Comparison of ENCODE assay signal across 20 cellular contexts in genomic region chr6:21615504-21615903, GRCh38. TPM values are rescaled to one million over a fixed set of nuclear protein-coding genes. Genes with fewer than 3 reads are reported as not detected.
DNase-seq lines count a peak whose midpoint lies in the region; ATAC-seq and TF ChIP-seq lines count a peak whose summit lies in the region.
"Had no signal": no experiment of that assay in that cellular context is flagged by ENCODE, and none has a peak within 500 bp of the region (broad histone marks: within the 10 kb centered on the region; RNA-seq: fewer than 3 reads in every experiment).

No MANE protein-coding gene starts in this region.

- no peaks in the 10 kb centered on the region for H4K20me1 ChIP-seq in DOHH2 (ENCODE audit: control insufficient read depth, insufficient read depth, low read depth, low read length)

- peaks cover 0 to 2% (median 0%) of the 10 kb centered on the region in 4 donors for H3K4me1 Mint-ChIP-seq in CD4-positive, alpha-beta memory T cell
- H3K4me1 Mint-ChIP-seq: stimulated activated naive CD8-positive, alpha-beta T cell treated with anti-CD3 and anti-CD28 coated beads, Interleukin-15, amount 100 ng/mL, for 72 hours had no signal

- in situ Hi-C loops in astrocyte of the spinal cord (cut with HindIII; ENCODE audit: low sequenced_read_pairs) = no loop called here

- no peaks in the 10 kb centered on the region for H3K9me3 Mint-ChIP-seq in CD4-positive, alpha-beta memory T cell
- H3K9me3 Mint-ChIP-seq: activated naive CD4-positive, alpha-beta T cell treated with anti-CD3 and anti-CD28 coated beads for 36 hours; endodermal cell; natural killer cell treated with Interleukin-12 subunit alpha and Interleukin-12 subunit beta and Interleukin-15 and Interleukin-18, amount 100 ng/mL, for 72 hours; stimulated activated naive CD8-positive, alpha-beta T cell treated with anti-CD3 and anti-CD28 coated beads, Interleukin-15, amount 100 ng/mL, for 72 hours had no signal

- H3K4me3 ChIP-seq in DOHH2 (ENCODE audit: low read length) (no peak overlapping the region), astrocyte of the spinal cord (ENCODE audit: low read depth, low read length) (no peak overlapping the region), mesodermal cell (ENCODE audit: extremely low read depth, insufficient read depth, low read length, poor library complexity, severe bottlenecking) (no peak overlapping the region), WERI-Rb-1 (ENCODE audit: low read depth, low read length) (no peak overlapping the region), lower lobe of right lung (no peak overlapping the region)
- no peak overlapping the region for H3K4me3 ChIP-seq in CD4-positive, alpha-beta memory T cell (ENCODE audit: low read length in 2 of 2)
- H3K4me3 ChIP-seq: HAP-1, sigmoid colon had no signal

- intact Hi-C loops in CD4-positive, alpha-beta memory T cell (cut with micrococcal nuclease) = no loop called here
- intact Hi-C loops in lower lobe of right lung (cut with DNase I) = no loop called here

- no peaks in the 10 kb centered on the region; the same call in 1 of the 2 replicates for H3K27me3 ChIP-seq in DOHH2 (ENCODE audit: control insufficient read depth, low read length)
- no peaks in the 10 kb centered on the region for H3K27me3 ChIP-seq in CD4-positive, alpha-beta memory T cell (ENCODE audit: insufficient read depth, low read length)
- H3K27me3 ChIP-seq in WERI-Rb-1 (ENCODE audit: insufficient read depth, low read depth, severe bottlenecking) = no peaks in the 10 kb centered on the region
- H3K27me3 ChIP-seq in lower lobe of right lung (ENCODE audit: low read depth) = no peaks in the 10 kb centered on the region
- H3K27me3 ChIP-seq: BE2C, sigmoid colon had no signal

- CTCF ChIA-PET in CD4-positive, alpha-beta memory T cell (lab: Charles Lee; ENCODE audit: partially characterized antibody) = no interaction called here

- TF ChIP-seq CTCF in DOHH2 (IDR thresholded peaks at IDR 0.05; ENCODE audit: low read depth, low read length, poor library complexity, severe bottlenecking) (no peak), astrocyte of the spinal cord (IDR thresholded peaks at IDR 0.05; ENCODE audit: low read depth, low read length) (no peak), WERI-Rb-1 (IDR thresholded peaks at IDR 0.05; ENCODE audit: low read depth, low read length) (no peak), lower lobe of right lung (IDR thresholded peaks at IDR 0.05) (no peak)

- no peaks in the 10 kb centered on the region for H3K9me2 ChIP-seq in DOHH2 (replicated peaks; ENCODE audit: control insufficient read depth, low read length)

- ATAC-seq in lower lobe of right lung = no peak
- ATAC-seq: left colon; natural killer cell treated with Interleukin-12 subunit alpha and Interleukin-12 subunit beta and Interleukin-15 and Interleukin-18, amount 100 ng/mL, for 72 hours; stimulated activated naive CD8-positive, alpha-beta T cell treated with anti-CD3 and anti-CD28 coated beads, Interleukin-15, amount 100 ng/mL, for 72 hours had no signal

- H3K79me2 ChIP-seq in DOHH2 (ENCODE audit: control insufficient read depth, low read length) = no peaks in the 10 kb centered on the region

- H3F3A ChIP-seq in DOHH2 (ENCODE audit: control insufficient read depth, insufficient read depth) = no peaks in the 10 kb centered on the region

- DNase-seq in M059J (ENCODE audit: low read depth) (peak; percentile 55), astrocyte of the spinal cord (ENCODE audit: low read depth, low spot score) (peak; percentile 39), WERI-Rb-1 (no peak), lower lobe of right lung (no peak)
- no peak for DNase-seq in stimulated activated CD4-positive, alpha-beta T cell treated with anti-CD3 and anti-CD28 coated beads, Interleukin-4, amount 100 ng/mL, for 24 hours
- DNase-seq in CD4-positive, alpha-beta memory T cell = no peak
- DNase-seq: activated naive CD4-positive, alpha-beta T cell treated with anti-CD3 and anti-CD28 coated beads for 36 hours; BE2C; endodermal cell; GF-D8; left colon; NCI-H1048; NCI-H526; Right ventricle myocardium superior; sigmoid colon; stimulated activated naive CD8-positive, alpha-beta T cell treated with anti-CD3 and anti-CD28 coated beads, Interleukin-15, amount 100 ng/mL, for 72 hours had no signal

- no peak overlapping the region for H3K27ac Mint-ChIP-seq in CD4-positive, alpha-beta memory T cell
- H3K27ac Mint-ChIP-seq: activated naive CD4-positive, alpha-beta T cell treated with anti-CD3 and anti-CD28 coated beads for 36 hours; natural killer cell treated with Interleukin-12 subunit alpha and Interleukin-12 subunit beta and Interleukin-15 and Interleukin-18, amount 100 ng/mL, for 72 hours had no signal

- no peak overlapping the region for H3K27ac ChIP-seq in DOHH2 (ENCODE audit: low read depth, low read length)
- H3K27ac ChIP-seq in mesodermal cell (ENCODE audit: low read depth, low read length, severe bottlenecking) = peak overlapping the region; percentile 87
- no peak overlapping the region for H3K27ac ChIP-seq in CD4-positive, alpha-beta memory T cell (ENCODE audit: low read depth, low read length)
- no peak overlapping the region for H3K27ac ChIP-seq in WERI-Rb-1
- H3K27ac ChIP-seq in lower lobe of right lung = no peak overlapping the region
- H3K27ac ChIP-seq: sigmoid colon had no signal

- WGBS in mesodermal cell (ENCODE audit: insufficient coverage in 2 of 2), 2 experiments = 82 to 83% methylated on average over 1 to 2 of the region's 3 CpGs

- peak overlapping the region; percentile 32; the same call in 1 of the 2 replicates for H3K4me2 ChIP-seq in DOHH2 (ENCODE audit: low read length)

- POLR2A ChIA-PET in CD4-positive, alpha-beta memory T cell (lab: Charles Lee; ENCODE audit: partially characterized antibody) = no interaction called here

- H3K36me3 ChIP-seq in DOHH2 (ENCODE audit: control insufficient read depth, low read length) (no peaks in the 10 kb centered on the region), mesodermal cell (ENCODE audit: control insufficient read depth, insufficient read depth, low read length) (no peaks in the 10 kb centered on the region), WERI-Rb-1 (no peaks in the 10 kb centered on the region), lower lobe of right lung (no peaks in the 10 kb centered on the region)
- H3K36me3 ChIP-seq in CD4-positive, alpha-beta memory T cell (ENCODE audit: insufficient read depth, low read length) = no peaks in the 10 kb centered on the region
- H3K36me3 ChIP-seq: BE2C, HAP-1, sigmoid colon had no signal

- H3K9me3 ChIP-seq in DOHH2 (ENCODE audit: control insufficient read depth, insufficient read depth, low read length) (no peaks in the 10 kb centered on the region), mesodermal cell (ENCODE audit: control insufficient read depth, low read length) (no peaks in the 10 kb centered on the region), WERI-Rb-1 (ENCODE audit: severe bottlenecking) (no peaks in the 10 kb centered on the region), lower lobe of right lung (no peaks in the 10 kb centered on the region)
- H3K9me3 ChIP-seq in CD4-positive, alpha-beta memory T cell (ENCODE audit: control insufficient read depth in 1 of 2, low read length in 2 of 2) = no peaks in the 10 kb centered on the region
- H3K9me3 ChIP-seq: BE2C, HAP-1, sigmoid colon had no signal

- H3K27me3 Mint-ChIP-seq in CD4-positive, alpha-beta memory T cell = peaks cover 7 to 13% of the 10 kb centered on the region in 2 donors

- H3K4me3 Mint-ChIP-seq in CD4-positive, alpha-beta memory T cell = no peak overlapping the region
- H3K4me3 Mint-ChIP-seq: activated naive CD4-positive, alpha-beta T cell treated with anti-CD3 and anti-CD28 coated beads for 36 hours; endodermal cell; natural killer cell treated with Interleukin-12 subunit alpha and Interleukin-12 subunit beta and Interleukin-15 and Interleukin-18, amount 100 ng/mL, for 72 hours; stimulated activated naive CD8-positive, alpha-beta T cell treated with anti-CD3 and anti-CD28 coated beads, Interleukin-15, amount 100 ng/mL, for 72 hours had no signal

- H3K36me3 Mint-ChIP-seq in CD4-positive, alpha-beta memory T cell = no peaks in the 10 kb centered on the region
- H3K36me3 Mint-ChIP-seq: natural killer cell treated with Interleukin-12 subunit alpha and Interleukin-12 subunit beta and Interleukin-15 and Interleukin-18, amount 100 ng/mL, for 72 hours had no signal

- H3K4me1 ChIP-seq in DOHH2 (ENCODE audit: control insufficient read depth, low read length) (peaks cover 18% of the 10 kb centered on the region), mesodermal cell (ENCODE audit: control insufficient read depth, insufficient read depth, low read length, poor library complexity, severe bottlenecking) (peaks cover 17% of the 10 kb centered on the region), lower lobe of right lung (no peaks in the 10 kb centered on the region)
- no peaks in the 10 kb centered on the region for H3K4me1 ChIP-seq in CD4-positive, alpha-beta memory T cell (ENCODE audit: insufficient read depth, low read length)

RNA-seq across cellular contexts. Expression of gene SOX4, which starts 22.0 kb away (rescaled TPM):
- total RNA-seq in M059J (2014; rRNA removed; shearing (Covaris generic)) = 19.3 and 26.3 TPM in 2 replicates
- polyA plus RNA-seq in mesodermal cell (2013, experiment 1 of 2) = 107 TPM
- 90.0 TPM for polyA plus RNA-seq in mesodermal cell (2013, experiment 2 of 2)
- under 1 TPM; 0.12 to 0.14 TPM for total RNA-seq in CD4-positive, alpha-beta memory T cell
- polyA plus RNA-seq in CD4-positive, alpha-beta memory T cell = under 1 TPM; 0.11 to 0.13 TPM
- total RNA-seq in lower lobe of right lung = 19.6 TPM

Comparison
In these comparisons a context has a peak if more than half of its experiments do, and no peak if none do; other contexts are left out.
1. DNase-seq: peak in M059J (single experiment) and astrocyte of the spinal cord (single experiment); none in stimulated activated CD4-positive, alpha-beta T cell treated with anti-CD3 and anti-CD28 coated beads, Interleukin-4, amount 100 ng/mL, for 24 hours (single experiment), CD4-positive, alpha-beta memory T cell (0 of 5), WERI-Rb-1 (single experiment) and lower lobe of right lung (single experiment).
2. RNA of gene SOX4, which starts 22.0 kb away (total RNA-seq): 19.3 to 26.3 TPM in M059J and 19.6 TPM in lower lobe of right lung (single experiment); 0.12 to 0.14 TPM in CD4-positive, alpha-beta memory T cell; every median in the first group is over 10 times any median in the second.